Comparison of ENCODE assay signal across 8 cellular contexts in genomic region chr10:97498076-97498840, GRCh38.
DNase-seq lines count a peak whose midpoint lies in the region; ATAC-seq, FAIRE-seq and TF ChIP-seq lines count a peak whose summit lies in the region.

Gene MMS19 (minus strand): TSS chr10:97498422. CDS start chr10:97498384, 38 bp downstream.

- peak; percentile 89 for TF ChIP-seq POLR2A in H54 (IDR thresholded peaks at IDR 0.05; ENCODE audit: low read depth, low read length)
- peak; percentile 64 for TF ChIP-seq POLR2A in Raji (IDR thresholded peaks at IDR 0.05; ENCODE audit: insufficient read depth, low read depth, low read length)

- H4K20me1 ChIP-seq in Loucy (ENCODE audit: insufficient read depth, low read length, poor library complexity, severe bottlenecking) = peaks cover 40% of the 10 kb centered on the region

- no peaks in the 10 kb centered on the region for H3K27me3 ChIP-seq in Loucy (ENCODE audit: insufficient read depth, low read length, poor library complexity, severe bottlenecking)

- peaks cover 31% of the 10 kb centered on the region for H3K27me3 Mint-ChIP-seq in nephron progenitor cell (ENCODE audit: low read depth, poor library complexity)
- H3K27me3 Mint-ChIP-seq in stimulated activated naive CD8-positive, alpha-beta T cell treated with anti-CD3 and anti-CD28 coated beads, Interleukin-15, amount 100 ng/mL, for 72 hours = peaks cover 28% of the 10 kb centered on the region

- no peaks in the 10 kb centered on the region for H3F3A ChIP-seq in Loucy (ENCODE audit: low read depth)

- peaks cover 70% of the 10 kb centered on the region for H3K4me1 Mint-ChIP-seq in nephron progenitor cell
- peaks cover 38% of the 10 kb centered on the region for H3K4me1 Mint-ChIP-seq in stimulated activated naive CD8-positive, alpha-beta T cell treated with anti-CD3 and anti-CD28 coated beads, Interleukin-15, amount 100 ng/mL, for 72 hours

- peak within 1 kb of the TSS; percentile 95 for H2AFZ ChIP-seq in Loucy (ENCODE audit: low read length)

- TF ChIP-seq CTCF in Loucy (conservative IDR thresholded peaks at IDR 0.05; ENCODE audit: low read length) (no peak), fibroblast of pulmonary artery (IDR thresholded peaks at IDR 0.05; ENCODE audit: low read length, missing control alignments) (no peak), nephron progenitor cell (IDR thresholded peaks at IDR 0.05) (no peak)

- peak within 1 kb of the TSS; percentile 92 for H3K4me2 ChIP-seq in Loucy (ENCODE audit: low read depth, low read length, poor library complexity, severe bottlenecking)

- peak within 1 kb of the TSS; percentile 91 for H3K4me3 Mint-ChIP-seq in nephron progenitor cell
- peak within 1 kb of the TSS; percentile 93 to 96 for H3K4me3 Mint-ChIP-seq in stimulated activated naive CD8-positive, alpha-beta T cell treated with anti-CD3 and anti-CD28 coated beads, Interleukin-15, amount 100 ng/mL, for 72 hours

- H3K9me2 ChIP-seq in Loucy (replicated peaks; ENCODE audit: low read depth, low read length) = no peaks in the 10 kb centered on the region

- H3K27ac Mint-ChIP-seq in nephron progenitor cell = peak within 1 kb of the TSS; percentile 95
- peak within 1 kb of the TSS; percentile 97 to 99 for H3K27ac Mint-ChIP-seq in stimulated activated naive CD8-positive, alpha-beta T cell treated with anti-CD3 and anti-CD28 coated beads, Interleukin-15, amount 100 ng/mL, for 72 hours

- H3K9me3 ChIP-seq in Loucy (ENCODE audit: insufficient read depth, low read depth, low read length) = no peaks in the 10 kb centered on the region

- H3K4me3 ChIP-seq in Loucy (ENCODE audit: low read length, poor library complexity, severe bottlenecking) = peak within 1 kb of the TSS; percentile 90
- peak within 1 kb of the TSS; percentile 99 for H3K4me3 ChIP-seq in fibroblast of pulmonary artery (replicated peaks; ENCODE audit: low read depth, low read length)

- peaks cover 42% of the 10 kb centered on the region for H3K4me1 ChIP-seq in Loucy (ENCODE audit: insufficient read depth, low read length, poor library complexity, severe bottlenecking)

- H3K36me3 ChIP-seq in Loucy (ENCODE audit: insufficient read depth, low read length) = no peaks in the 10 kb centered on the region

- peaks cover 5% of the 10 kb centered on the region for H3K36me3 Mint-ChIP-seq in nephron progenitor cell (ENCODE audit: low read depth)

- peak; percentile 92 for ATAC-seq in stimulated activated naive CD8-positive, alpha-beta T cell treated with anti-CD3 and anti-CD28 coated beads, Interleukin-15, amount 100 ng/mL, for 72 hours

- FAIRE-seq in H54 (lab: Jason Lieb, UNC) = no peak

- no peaks in the 10 kb centered on the region for H3K9me3 Mint-ChIP-seq in nephron progenitor cell
- H3K9me3 Mint-ChIP-seq in stimulated activated naive CD8-positive, alpha-beta T cell treated with anti-CD3 and anti-CD28 coated beads, Interleukin-15, amount 100 ng/mL, for 72 hours = no peaks in the 10 kb centered on the region

- DNase-seq in EL (peak; percentile 99), H54 (ENCODE audit: insufficient read length, low spot score) (peak; percentile 99), fibroblast of pulmonary artery (ENCODE audit: low read depth) (peak; percentile 99), nephron progenitor cell (peak; percentile 100)
- peak; percentile 99 for DNase-seq in activated T-helper 9 cell treated with anti-CD3 and anti-CD28 coated beads, Interleukin-2, amount 50 U/mL, for 16 hours (ENCODE audit: low read depth)
- peak; percentile 99 to 100 for DNase-seq in stimulated activated naive CD8-positive, alpha-beta T cell treated with anti-CD3 and anti-CD28 coated beads, Interleukin-15, amount 100 ng/mL, for 72 hours

- peaks cover 46% of the 10 kb centered on the region for H3K79me2 ChIP-seq in Loucy (ENCODE audit: insufficient read depth, low read length)

- peak within 1 kb of the TSS; percentile 86 for H3K9ac ChIP-seq in Loucy (ENCODE audit: low read depth, low read length, poor library complexity, severe bottlenecking)

Comparison
In these comparisons a context has a peak if more than half of its experiments do, and no peak if none do; other contexts are left out.
1. Peak in every context shown above with its lines: DNase-seq, ATAC-seq and H3K4me3 ChIP-seq.